Comparison of ENCODE assay signal across 13 cellular contexts in the genomic region with DNA sequence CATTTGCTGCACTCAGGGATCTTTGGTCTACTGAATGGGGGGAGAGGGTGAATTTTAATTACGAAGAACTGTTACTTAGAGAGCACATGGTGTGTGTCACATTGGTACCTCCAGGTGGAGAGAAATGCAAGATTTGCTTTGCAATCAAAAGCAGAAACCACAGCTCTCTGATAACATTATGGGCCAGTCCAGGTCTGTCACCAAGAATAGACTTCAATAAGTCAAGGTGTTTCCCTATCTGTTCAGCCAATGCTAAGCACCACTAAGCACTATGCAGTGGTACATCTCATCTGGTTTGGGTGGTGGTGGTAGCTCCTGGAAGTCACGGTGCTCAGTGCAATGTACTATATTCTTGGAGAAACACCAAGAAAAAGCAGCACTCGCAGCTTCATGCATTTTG.
A peak's percentile ranks its signal among the peaks of the same experiment; 100 is the strongest.
DNase-seq lines count a peak whose midpoint lies in the region; ATAC-seq and TF ChIP-seq lines count a peak whose summit lies in the region.
"Had no signal": no experiment of that assay in that cellular context is flagged by ENCODE, and none has a peak within 500 bp of the region (broad histone marks: within the 10 kb centered on the region; RNA-seq: fewer than 3 reads in every experiment).

No MANE protein-coding gene starts in this region.

- peaks cover 8% of the 10 kb centered on the region for H3K36me3 Mint-ChIP-seq in activated T-helper 1 cell treated with anti-CD3 and anti-CD28 coated beads, Interleukin-12 subunit alpha, Interleukin-12 subunit beta, Interleukin-2, Interleukin-4 antibody, amounts not matched to agents 30 ng/mL and 10 ng/mL and 1 ng/mL, durations not matched to agents 14 hours and 24 hours and 36 hours (ENCODE audit: low read depth)
- H3K36me3 Mint-ChIP-seq in mesothelial cell of epicardium, result peaks cover 2% of the 10 kb centered on the region

- no peaks in the 10 kb centered on the region for H3K9me3 ChIP-seq in right atrium auricular region
- H3K9me3 ChIP-seq in prostate gland, result no peaks in the 10 kb centered on the region
- H3K9me3 ChIP-seq: psoas muscle had no signal

- peaks cover 85% of the 10 kb centered on the region for H3K4me1 Mint-ChIP-seq in activated T-helper 1 cell treated with anti-CD3 and anti-CD28 coated beads, Interleukin-12 subunit alpha, Interleukin-12 subunit beta, Interleukin-2, Interleukin-4 antibody, amounts not matched to agents 30 ng/mL and 10 ng/mL and 1 ng/mL, durations not matched to agents 14 hours and 24 hours and 36 hours (ENCODE audit: low read depth)
- H3K4me1 Mint-ChIP-seq in mesothelial cell of epicardium, result peaks cover 77% of the 10 kb centered on the region

- DNase-seq in right atrium auricular region (ENCODE audit: low spot score) (no peak), left ventricle myocardium superior (no peak), mesothelial cell of epicardium (ENCODE audit: low spot score in 2 of 2, unreplicated experiment in 2 of 2) (no peak), NCI-H2171 treated with DMSO at 0.1 percent for 48 hours (lab: John Stamatoyannopoulos, UW) (no peak), midbrain (lab: John Stamatoyannopoulos, UW) (no peak), prostate gland (ENCODE audit: low spot score) (no peak)
- DNase-seq in activated T-helper 1 cell treated with anti-CD3 and anti-CD28 coated beads, Interleukin-12 subunit alpha, Interleukin-12 subunit beta, Interleukin-2, Interleukin-4 antibody, amounts not matched to agents 30 ng/mL and 10 ng/mL and 1 ng/mL, durations not matched to agents 14 hours and 24 hours and 36 hours (ENCODE audit: low spot score), result no peak
- DNase-seq: GOT3, hippocampal formation, NCI-H510A, psoas muscle had no signal

- H3K4me3 ChIP-seq in right atrium auricular region (no peak overlapping the region), prostate gland (no peak overlapping the region)
- H3K4me3 ChIP-seq: psoas muscle had no signal

- ATAC-seq in left ventricle myocardium superior (no peak), HG03045 (IDR thresholded peaks at IDR 0.05; ENCODE audit: unreplicated experiment) (no peak)
- ATAC-seq: esophagus mucosa, psoas muscle had no signal

- TF ChIP-seq CTCF in right atrium auricular region (IDR thresholded peaks at IDR 0.05) (no peak), mesothelial cell of epicardium (IDR thresholded peaks at IDR 0.05; ENCODE audit: unreplicated experiment) (no peak), prostate gland (IDR thresholded peaks at IDR 0.05) (no peak)

- 79% methylated on average over 3 of the region's 3 CpGs for WGBS in prostate gland

- H3K9me3 Mint-ChIP-seq in activated T-helper 1 cell treated with anti-CD3 and anti-CD28 coated beads, Interleukin-12 subunit alpha, Interleukin-12 subunit beta, Interleukin-2, Interleukin-4 antibody, amounts not matched to agents 30 ng/mL and 10 ng/mL and 1 ng/mL, durations not matched to agents 14 hours and 24 hours and 36 hours, result no peaks in the 10 kb centered on the region
- H3K9me3 Mint-ChIP-seq in mesothelial cell of epicardium, result no peaks in the 10 kb centered on the region

- peaks cover 0 to 85% of the 10 kb centered on the region in 2 donors for H3K4me1 ChIP-seq in right atrium auricular region
- H3K4me1 ChIP-seq in prostate gland (replicated peaks), result no peaks in the 10 kb centered on the region

- peaks cover 8% of the 10 kb centered on the region for H3K36me3 ChIP-seq in right atrium auricular region
- no peaks in the 10 kb centered on the region for H3K36me3 ChIP-seq in prostate gland

- no peak overlapping the region for H3K27ac Mint-ChIP-seq in activated T-helper 1 cell treated with anti-CD3 and anti-CD28 coated beads, Interleukin-12 subunit alpha, Interleukin-12 subunit beta, Interleukin-2, Interleukin-4 antibody, amounts not matched to agents 30 ng/mL and 10 ng/mL and 1 ng/mL, durations not matched to agents 14 hours and 24 hours and 36 hours
- H3K27ac Mint-ChIP-seq in mesothelial cell of epicardium, result peak overlapping the region; percentile 95

- H3K27ac ChIP-seq in right atrium auricular region (peak overlapping the region; percentile 38 to 71), prostate gland (no peak overlapping the region)
- H3K27ac ChIP-seq: psoas muscle had no signal

- intact Hi-C loops in left ventricle myocardium superior (cut with micrococcal nuclease) (loop anchor here (10.0 kb wide), 1 partner anchor 49 kb away; no protein-coding TSS in a partner anchor), prostate gland (cut with DNase I) (no loop called here)
- intact Hi-C loops in activated T-helper 1 cell treated with anti-CD3 and anti-CD28 coated beads, Interleukin-12 subunit alpha, Interleukin-12 subunit beta, Interleukin-2, Interleukin-4 antibody, amounts not matched to agents 30 ng/mL and 10 ng/mL and 1 ng/mL, durations not matched to agents 14 hours and 24 hours and 36 hours (cut with micrococcal nuclease), result no loop called here

- TF ChIP-seq POLR2A in prostate gland (IDR thresholded peaks at IDR 0.05), result no peak

- H3K4me3 Mint-ChIP-seq in activated T-helper 1 cell treated with anti-CD3 and anti-CD28 coated beads, Interleukin-12 subunit alpha, Interleukin-12 subunit beta, Interleukin-2, Interleukin-4 antibody, amounts not matched to agents 30 ng/mL and 10 ng/mL and 1 ng/mL, durations not matched to agents 14 hours and 24 hours and 36 hours, result peak overlapping the region; percentile 87
- peak overlapping the region; percentile 36 for H3K4me3 Mint-ChIP-seq in mesothelial cell of epicardium

- peaks cover 2% of the 10 kb centered on the region for H3K27me3 Mint-ChIP-seq in activated T-helper 1 cell treated with anti-CD3 and anti-CD28 coated beads, Interleukin-12 subunit alpha, Interleukin-12 subunit beta, Interleukin-2, Interleukin-4 antibody, amounts not matched to agents 30 ng/mL and 10 ng/mL and 1 ng/mL, durations not matched to agents 14 hours and 24 hours and 36 hours (ENCODE audit: insufficient read depth)
- no peaks in the 10 kb centered on the region for H3K27me3 Mint-ChIP-seq in mesothelial cell of epicardium (ENCODE audit: low read depth)

- H3K27me3 ChIP-seq in right atrium auricular region, result no peaks in the 10 kb centered on the region
- H3K27me3 ChIP-seq in prostate gland (replicated peaks; ENCODE audit: insufficient read depth), result no peaks in the 10 kb centered on the region

Comparison
In these comparisons a context has a peak if more than half of its experiments do, and no peak if none do; other contexts are left out.
1. H3K27ac ChIP-seq: peak in right atrium auricular region (2 of 2); none in prostate gland (0 of 2).